ENCODE assay signal across 8 cellular contexts in genomic region chr10:21533577-21534475, GRCh38. TPM values are rescaled to one million over a fixed set of nuclear protein-coding genes. Genes with fewer than 3 reads are reported as not detected.
DNase-seq lines count a peak whose midpoint lies in the region; ATAC-seq and TF ChIP-seq lines count a peak whose summit lies in the region.

MLLT10 (plus strand) TSS chr10:21534232; CDS start chr10:21534645, 413 bp downstream.

- 0% methylated on average over 23 of the region's 81 CpGs; no CpG with 5 or more reads in 1 of the 2 donors for WGBS in transverse colon (ENCODE audit: low coverage in 1 of 2), 2 donors

- no peak for TF ChIP-seq CTCF in GM10266 (IDR thresholded peaks at IDR 0.05; ENCODE audit: control insufficient read depth, insufficient read depth, low read depth, missing control alignments)
- TF ChIP-seq CTCF in HFF-Myc (IDR thresholded peaks at IDR 0.05; ENCODE audit: low read depth, low read length, missing control alignments): no peak
- TF ChIP-seq CTCF in SU-DHL-6 (IDR thresholded peaks at IDR 0.05; ENCODE audit: insufficient read depth, low read length, poor library complexity, severe bottlenecking): no peak
- peak; percentile 33 to 80 (median 42) for TF ChIP-seq CTCF in transverse colon (IDR thresholded peaks at IDR 0.05)

- peak within 1 kb of the TSS; percentile 72 for H3K9ac ChIP-seq in SU-DHL-6 (ENCODE audit: low read length)

- peak within 1 kb of the TSS; percentile 93 for H3K4me2 ChIP-seq in SU-DHL-6 (ENCODE audit: low read depth, low read length, poor library complexity, severe bottlenecking)

- H4K20me1 ChIP-seq in SU-DHL-6 (ENCODE audit: low read depth, low read length): no peaks in the 10 kb centered on the region

- DNase-seq in GM10266 (ENCODE audit: extremely low spot score) (peak; percentile 97), HFF-Myc (ENCODE audit: extremely low read depth, low read depth) (peak; percentile 84), NCI-H1092 (lab: John Stamatoyannopoulos, UW) (peak; percentile 92), Right ventricle myocardium superior (peak; percentile 97), pons (ENCODE audit: low spot score) (peak; percentile 92), transverse colon (peak; percentile 94)
- peak; percentile 83 for DNase-seq in activated naive CD8-positive, alpha-beta T cell treated with anti-CD3 and anti-CD28 coated beads, Interleukin-2, amount 50 U/mL, for 16 hours (ENCODE audit: low read depth, low spot score)

- TF ChIP-seq POLR2A in transverse colon (IDR thresholded peaks at IDR 0.05): peak; percentile 77

- H2AFZ ChIP-seq in SU-DHL-6 (ENCODE audit: low read depth, low read length, severe bottlenecking): peak within 1 kb of the TSS; percentile 83

- no peaks in the 10 kb centered on the region for H3K27me3 ChIP-seq in SU-DHL-6 (ENCODE audit: low read length)
- H3K27me3 ChIP-seq in transverse colon: peaks cover 6% of the 10 kb centered on the region

- peaks cover 0 to 36% (median 14%) of the 10 kb centered on the region in 4 donors for H3K4me1 ChIP-seq in transverse colon

- H3K9me2 ChIP-seq in SU-DHL-6 (replicated peaks; ENCODE audit: insufficient read depth, low read length): no peaks in the 10 kb centered on the region

- ATAC-seq in Right ventricle myocardium superior (ENCODE audit: poor library complexity): peak; percentile 96

- peaks cover 37% of the 10 kb centered on the region for H3F3A ChIP-seq in SU-DHL-6 (ENCODE audit: insufficient read depth)

- intact Hi-C loops in Right ventricle myocardium superior (cut with DNase I) (no loop called here), transverse colon (cut with DNase I; ENCODE audit: low total_unique reads) (loop anchor here (10.0 kb wide), 1 partner anchor 1141 kb away; no protein-coding TSS in a partner anchor)

- H3K36me3 ChIP-seq in SU-DHL-6 (ENCODE audit: low read length) (peaks cover 4% of the 10 kb centered on the region), transverse colon (peaks cover 0 to 9% (median 3%) of the 10 kb centered on the region in 4 donors)

- H3K4me3 ChIP-seq in HFF-Myc (replicated peaks; ENCODE audit: low read depth, low read length): peak within 1 kb of the TSS; percentile 65
- H3K4me3 ChIP-seq in SU-DHL-6 (ENCODE audit: insufficient read depth, low read length, poor library complexity, severe bottlenecking): peak within 1 kb of the TSS; percentile 64
- peak within 1 kb of the TSS; percentile 68 to 93 (median 82) for H3K4me3 ChIP-seq in transverse colon

- peaks cover 23% of the 10 kb centered on the region for H3K79me2 ChIP-seq in SU-DHL-6 (ENCODE audit: insufficient read depth, low read length)

- peak within 1 kb of the TSS; percentile 63 for H3K27ac ChIP-seq in SU-DHL-6 (ENCODE audit: low read depth, low read length)
- peak within 1 kb of the TSS; percentile 91 to 98 (median 95) for H3K27ac ChIP-seq in transverse colon

- in situ Hi-C loops in transverse colon (cut with MboI; ENCODE audit: low pct_ligation_motif_present in 1 of 4, low pct_unique_long_range_greater_than_20kb in 1 of 4, low sequenced_read_pairs in 3 of 4): no loop called here

- no peak for TF ChIP-seq EP300 in transverse colon (IDR thresholded peaks at IDR 0.05; ENCODE audit: low read depth)

- H3K9me3 ChIP-seq in SU-DHL-6 (ENCODE audit: insufficient read depth, low read length) (no peaks in the 10 kb centered on the region), transverse colon (no peaks in the 10 kb centered on the region)

RNA-seq across cellular contexts. Expression of gene MLLT10, which starts in this region (rescaled TPM):
- total RNA-seq in Right ventricle myocardium superior: 22.9 TPM
- total RNA-seq in transverse colon: 10 to 100 TPM; 12.0 to 43.0 (median 28.5) TPM

Comparison
In these comparisons a context has a peak if more than half of its experiments do, and no peak if none do; other contexts are left out.
1. Peak in every context shown above with its lines: DNase-seq, ATAC-seq, H3K4me3 ChIP-seq and H3K27ac ChIP-seq.
2. CTCF ChIP-seq: peak in transverse colon (5 of 5); none in GM10266 (single experiment), HFF-Myc (single experiment) and SU-DHL-6 (single experiment).